Comparison of ENCODE assay signal across 10 cellular contexts in genomic region chr7:93921190-93921585, GRCh38. TPM values are rescaled to one million over a fixed set of nuclear protein-coding genes. Genes with fewer than 3 reads are reported as not detected.
DNase-seq lines count a peak whose midpoint lies in the region; ATAC-seq, FAIRE-seq and TF ChIP-seq lines count a peak whose summit lies in the region.
"Had no signal": no experiment of that assay in that cellular context is flagged by ENCODE, and none has a peak within 500 bp of the region (broad histone marks: within the 10 kb centered on the region; RNA-seq: fewer than 3 reads in every experiment).

No MANE protein-coding gene starts in this region.

- TF ChIP-seq CTCF in body of pancreas (IDR thresholded peaks at IDR 0.05) (no peak), thyroid gland (IDR thresholded peaks at IDR 0.05) (no peak)

- peaks cover 7% of the 10 kb centered on the region for H3K4me1 ChIP-seq in body of pancreas
- peaks cover 1% of the 10 kb centered on the region for H3K4me1 ChIP-seq in mesenchymal stem cell (ENCODE audit: control insufficient read depth, insufficient read depth, low read depth, low read length)
- H3K4me1 ChIP-seq in thyroid gland, result no peaks in the 10 kb centered on the region

- ATAC-seq in body of pancreas, result no peak

- peak overlapping the region; percentile 59 for H3K4me3 Mint-ChIP-seq in activated CD4-positive, alpha-beta memory T cell treated with anti-CD3 and anti-CD28 coated beads, Interleukin-2, amount 10 ng/mL, durations not matched to agents 7 days and 5 days
- no peak overlapping the region for H3K4me3 Mint-ChIP-seq in activated CD4-positive, alpha-beta memory T cell treated with anti-CD3 and anti-CD28 coated beads for 36 hours

- H3K9me3 ChIP-seq in body of pancreas, result no peaks in the 10 kb centered on the region
- H3K9me3 ChIP-seq in mesenchymal stem cell (ENCODE audit: control insufficient read depth, low read length), result no peaks in the 10 kb centered on the region
- no peaks in the 10 kb centered on the region for H3K9me3 ChIP-seq in thyroid gland

- H3K27ac Mint-ChIP-seq in activated CD4-positive, alpha-beta memory T cell treated with anti-CD3 and anti-CD28 coated beads, Interleukin-2, amount 10 ng/mL, durations not matched to agents 7 days and 5 days, result no peak overlapping the region
- no peak overlapping the region for H3K27ac Mint-ChIP-seq in activated CD4-positive, alpha-beta memory T cell treated with anti-CD3 and anti-CD28 coated beads for 36 hours

- H3K4me3 ChIP-seq in body of pancreas (no peak overlapping the region), mesenchymal stem cell (ENCODE audit: insufficient read depth in 1 of 2, low read depth in 1 of 2, low read length in 2 of 2) (peak overlapping the region in 1 of 2 experiments; percentile 95), thyroid gland (replicated peaks in 1 of 3) (peak overlapping the region in 1 of 3 donors; percentile 44)

- H3K4me2 ChIP-seq in mesenchymal stem cell (ENCODE audit: low read length, poor library complexity, severe bottlenecking), result peak overlapping the region; percentile 57

- no peak overlapping the region for H4K91ac ChIP-seq in mesenchymal stem cell (ENCODE audit: low read length)

- H2BK12ac ChIP-seq in mesenchymal stem cell (ENCODE audit: low read length in 2 of 2), result peak overlapping the region in 1 of 2 experiments; percentile 78

- intact Hi-C loops in activated CD4-positive, alpha-beta memory T cell treated with anti-CD3 and anti-CD28 coated beads for 36 hours (cut with micrococcal nuclease), result no loop called here
- intact Hi-C loops in body of pancreas (cut with DNase I), result no loop called here
- intact Hi-C loops in thyroid gland (cut with DNase I), result no loop called here

- peak overlapping the region; percentile 3 to 89 for H3K4ac ChIP-seq in mesenchymal stem cell (ENCODE audit: low read depth in 1 of 2, low read length in 2 of 2)

- H2BK120ac ChIP-seq in mesenchymal stem cell (ENCODE audit: low read depth, low read length), result no peak overlapping the region

- H3K36me3 Mint-ChIP-seq in activated CD4-positive, alpha-beta memory T cell treated with anti-CD3 and anti-CD28 coated beads, Interleukin-2, amount 10 ng/mL, durations not matched to agents 7 days and 5 days (ENCODE audit: low read depth), result no peaks in the 10 kb centered on the region
- no peaks in the 10 kb centered on the region for H3K36me3 Mint-ChIP-seq in activated CD4-positive, alpha-beta memory T cell treated with anti-CD3 and anti-CD28 coated beads for 36 hours

- H2AK5ac ChIP-seq in mesenchymal stem cell (ENCODE audit: low read length, severe bottlenecking), result peak overlapping the region; percentile 40

- no peak overlapping the region for H3K23ac ChIP-seq in mesenchymal stem cell (ENCODE audit: low read length in 2 of 2)

- TF ChIP-seq POLR2A in body of pancreas (IDR thresholded peaks at IDR 0.05) (no peak), thyroid gland (IDR thresholded peaks at IDR 0.05) (no peak)

- peaks cover 32% of the 10 kb centered on the region for H3K27me3 Mint-ChIP-seq in activated CD4-positive, alpha-beta memory T cell treated with anti-CD3 and anti-CD28 coated beads, Interleukin-2, amount 10 ng/mL, durations not matched to agents 7 days and 5 days
- peaks cover 28% of the 10 kb centered on the region for H3K27me3 Mint-ChIP-seq in activated CD4-positive, alpha-beta memory T cell treated with anti-CD3 and anti-CD28 coated beads for 36 hours

- H3K27me3 ChIP-seq in body of pancreas, result no peaks in the 10 kb centered on the region
- no peaks in the 10 kb centered on the region for H3K27me3 ChIP-seq in mesenchymal stem cell (ENCODE audit: control insufficient read depth in 1 of 2, insufficient read depth in 1 of 2, low read length in 2 of 2)
- H3K27me3 ChIP-seq in thyroid gland, result no peaks in the 10 kb centered on the region

- H3K9me3 Mint-ChIP-seq in activated CD4-positive, alpha-beta memory T cell treated with anti-CD3 and anti-CD28 coated beads, Interleukin-2, amount 10 ng/mL, durations not matched to agents 7 days and 5 days, result no peaks in the 10 kb centered on the region
- H3K9me3 Mint-ChIP-seq in activated CD4-positive, alpha-beta memory T cell treated with anti-CD3 and anti-CD28 coated beads for 36 hours, result no peaks in the 10 kb centered on the region

- no peak overlapping the region for H2BK15ac ChIP-seq in mesenchymal stem cell (ENCODE audit: low read depth, poor library complexity, severe bottlenecking)

- H3K18ac ChIP-seq in mesenchymal stem cell (ENCODE audit: low read depth in 1 of 2, low read length in 2 of 2), result peak overlapping the region; percentile 62 to 69

- no peaks in the 10 kb centered on the region for H3K79me1 ChIP-seq in mesenchymal stem cell (replicated peaks; ENCODE audit: low read length, poor library complexity, severe bottlenecking)

- H3K36me3 ChIP-seq in body of pancreas (replicated peaks in 1 of 2; ENCODE audit: insufficient read depth in 1 of 2, low read depth in 2 of 2) (no peaks in the 10 kb centered on the region), mesenchymal stem cell (ENCODE audit: control insufficient read depth in 1 of 2, insufficient read depth in 2 of 2, low read depth in 1 of 2, low read length in 2 of 2) (peaks cover 0 to 4% of the 10 kb centered on the region in 2 experiments), thyroid gland (no peaks in the 10 kb centered on the region)

- H3K27ac ChIP-seq in body of pancreas (peak overlapping the region in 3 of 4 donors; percentile 53 to 83 (median 81)), mesenchymal stem cell (ENCODE audit: low read length, poor library complexity, severe bottlenecking) (peak overlapping the region; percentile 97), thyroid gland (peak overlapping the region; percentile 83 to 92 (median 84))

- H3K4me1 Mint-ChIP-seq in activated CD4-positive, alpha-beta memory T cell treated with anti-CD3 and anti-CD28 coated beads, Interleukin-2, amount 10 ng/mL, durations not matched to agents 7 days and 5 days, result peaks cover 8% of the 10 kb centered on the region
- H3K4me1 Mint-ChIP-seq in activated CD4-positive, alpha-beta memory T cell treated with anti-CD3 and anti-CD28 coated beads for 36 hours (ENCODE audit: low read depth), result peaks cover 2% of the 10 kb centered on the region

- no peak overlapping the region for H4K8ac ChIP-seq in mesenchymal stem cell (ENCODE audit: low read length)

- H2AFZ ChIP-seq in mesenchymal stem cell (ENCODE audit: low read depth, low read length), result no peak overlapping the region

- DNase-seq in activated CD4-positive, alpha-beta memory T cell treated with anti-CD3 and anti-CD28 coated beads, Interleukin-2, amount 10 ng/mL, durations not matched to agents 7 days and 5 days, result no peak
- DNase-seq in activated CD4-positive, alpha-beta memory T cell treated with anti-CD3 and anti-CD28 coated beads for 36 hours, result no peak
- no peak for DNase-seq in body of pancreas
- no peak for DNase-seq in mesenchymal stem cell
- no peak for DNase-seq in thyroid gland
- DNase-seq in activated CD8-positive, alpha-beta memory T cell treated with anti-CD3 and anti-CD28 coated beads, Interleukin-2, amount 50 U/mL, for 48 hours, result no peak
- DNase-seq in GM19238 (ENCODE audit: insufficient read length, low spot score), result no peak
- DNase-seq in GM19239 (ENCODE audit: insufficient read length, low spot score), result no peak
- DNase-seq: stimulated activated naive CD4-positive, alpha-beta T cell had no signal

- no peak overlapping the region for H2BK5ac ChIP-seq in mesenchymal stem cell (ENCODE audit: low read depth, low read length, poor library complexity, severe bottlenecking)

- 64 to 75% methylated on average over 8 of the region's 8 CpGs for WGBS in body of pancreas, 2 donors
- whole genome bisulfite sequencing in mesenchymal stem cell, result 68% methylated on average over 2 of the region's 8 CpGs
- 72 to 73% methylated on average over 8 of the region's 8 CpGs for WGBS in thyroid gland, 2 donors

- CTCF ChIA-PET in activated CD4-positive, alpha-beta memory T cell treated with anti-CD3 and anti-CD28 coated beads, Interleukin-2, amount 10 ng/mL, durations not matched to agents 7 days and 5 days (lab: Charles Lee), result no interaction called here
- CTCF ChIA-PET in activated CD4-positive, alpha-beta memory T cell treated with anti-CD3 and anti-CD28 coated beads for 36 hours (lab: Charles Lee), result interaction anchor here (1.0 to 1.7 kb wide), 4 partner anchors 10 to 166 kb away, joined by 3 to 5 read pairs (median 4); no protein-coding TSS in a partner anchor

- H3K14ac ChIP-seq in mesenchymal stem cell (ENCODE audit: low read length in 2 of 2), result no peak overlapping the region

- FAIRE-seq in GM19239 (lab: Jason Lieb, UNC), result no peak

- POLR2A ChIA-PET in activated CD4-positive, alpha-beta memory T cell treated with anti-CD3 and anti-CD28 coated beads, Interleukin-2, amount 10 ng/mL, durations not matched to agents 7 days and 5 days (lab: Charles Lee), result interaction anchor here (1.5 kb wide), 1 partner anchor 20 kb away, joined by 6 read pairs; no protein-coding TSS in a partner anchor
- POLR2A ChIA-PET in activated CD4-positive, alpha-beta memory T cell treated with anti-CD3 and anti-CD28 coated beads for 36 hours (lab: Charles Lee), result no interaction called here

- H3K9ac ChIP-seq in mesenchymal stem cell (ENCODE audit: low read length), result peak overlapping the region; percentile 99

RNA-seq across cellular contexts. Expression of gene GNG11, which starts 0.3 kb away (rescaled TPM):
- not detected for total RNA-seq in activated CD4-positive, alpha-beta memory T cell treated with anti-CD3 and anti-CD28 coated beads, Interleukin-2, amount 10 ng/mL, durations not matched to agents 7 days and 5 days
- total RNA-seq in activated CD4-positive, alpha-beta memory T cell treated with anti-CD3 and anti-CD28 coated beads for 36 hours, result not detected
- total RNA-seq in body of pancreas (10 to 100 TPM in 1 of 2 donors, 1 to 10 TPM in 1; 6.6 to 11.4 TPM), thyroid gland (10 to 100 TPM; 10.7 to 43.4 (median 26.3) TPM)
- polyA plus RNA-seq in mesenchymal stem cell (2013, experiment 1 of 2), result 105 TPM
- polyA plus RNA-seq in mesenchymal stem cell (2013, experiment 2 of 2), result 111 TPM

RNA-seq across cellular contexts. Expression of gene GNGT1, which starts 14.8 kb away (rescaled TPM):
- not detected for total RNA-seq in activated CD4-positive, alpha-beta memory T cell treated with anti-CD3 and anti-CD28 coated beads, Interleukin-2, amount 10 ng/mL, durations not matched to agents 7 days and 5 days
- not detected for total RNA-seq in activated CD4-positive, alpha-beta memory T cell treated with anti-CD3 and anti-CD28 coated beads for 36 hours
- total RNA-seq in body of pancreas (not detected), thyroid gland (not detected)
- polyA plus RNA-seq in mesenchymal stem cell (2013, experiment 1 of 2), result not detected
- 0.07 TPM for polyA plus RNA-seq in mesenchymal stem cell (2013, experiment 2 of 2)
- total RNA-seq: left lobe of liver had no signal

RNA-seq across cellular contexts. Expression of gene TFPI2, which starts 30.6 kb away (rescaled TPM):
- not detected for total RNA-seq in activated CD4-positive, alpha-beta memory T cell treated with anti-CD3 and anti-CD28 coated beads, Interleukin-2, amount 10 ng/mL, durations not matched to agents 7 days and 5 days
- not detected for total RNA-seq in activated CD4-positive, alpha-beta memory T cell treated with anti-CD3 and anti-CD28 coated beads for 36 hours
- total RNA-seq in body of pancreas (10 to 100 TPM in 1 of 2 donors, 1 to 10 TPM in 1; 3.3 to 10.9 TPM), thyroid gland (1 to 10 TPM in 1 of 4 donors, under 1 TPM in 1, not detected in 2; 0.56 to 3.2 TPM)
- polyA plus RNA-seq in mesenchymal stem cell (2013, experiment 1 of 2), result 405 TPM
- polyA plus RNA-seq in mesenchymal stem cell (2013, experiment 2 of 2), result 418 TPM

Comparison
In these comparisons a context has a peak if more than half of its experiments do, and no peak if none do; other contexts are left out.
1. RNA of gene GNG11, which starts 0.3 kb away (total RNA-seq): 10.7 to 43.4 TPM in thyroid gland and 6.6 to 11.4 TPM in body of pancreas; not detected in activated CD4-positive, alpha-beta memory T cell treated with anti-CD3 and anti-CD28 coated beads, Interleukin-2, amount 10 ng/mL, durations not matched to agents 7 days and 5 days and not detected in activated CD4-positive, alpha-beta memory T cell treated with anti-CD3 and anti-CD28 coated beads for 36 hours; every median in the first group is over 4 times any median in the second.
2. Peak in every context shown above with its lines, with median percentiles within 50 percentile points of each other: H3K27ac ChIP-seq.